17 cellular contexts compared by ENCODE assay signal in genomic region chr11:37571248-37571647, GRCh38.
A peak's percentile ranks its signal among the peaks of the same experiment; 100 is the strongest.
DNase-seq lines count a peak whose midpoint lies in the region; ATAC-seq and TF ChIP-seq lines count a peak whose summit lies in the region.
"Had no signal": no experiment of that assay in that cellular context is flagged by ENCODE, and none has a peak within 500 bp of the region (broad histone marks: within the 10 kb centered on the region; RNA-seq: fewer than 3 reads in every experiment).

No MANE protein-coding gene starts in this region.

- BruUV-seq in OCI-LY7 (replicated peaks; lab: Mats Ljungman, UMichigan): no TSS peak

- H3K27ac Mint-ChIP-seq in stimulated activated naive CD8-positive, alpha-beta T cell treated with anti-CD3 and anti-CD28 coated beads, Interleukin-15, amount 100 ng/mL, for 72 hours: no peak overlapping the region
- H3K27ac Mint-ChIP-seq: B cell; CD4-positive, alpha-beta T cell; HFFc6 had no signal

- H3K4me3 ChIP-seq in epithelial cell of esophagus (ENCODE audit: low read length): no peak overlapping the region
- no peak overlapping the region for H3K4me3 ChIP-seq in OCI-LY7 (ENCODE audit: low read depth, low read length, poor library complexity, severe bottlenecking)
- H3K4me3 ChIP-seq: GM12878 had no signal

- POLR2A ChIA-PET in RWPE1 (lab: Yijun Ruan, JAX; ENCODE audit: low non-redundant PET): no interaction called here
- POLR2A ChIA-PET in OCI-LY7 (lab: Charles Lee): no interaction called here

- TF ChIP-seq CTCF in RWPE1 (conservative IDR thresholded peaks at IDR 0.05; ENCODE audit: low read depth): no peak
- no peak for TF ChIP-seq CTCF in epithelial cell of esophagus (IDR thresholded peaks at IDR 0.05; ENCODE audit: insufficient read depth, low read depth, low read length, missing control alignments)
- TF ChIP-seq CTCF in OCI-LY7 (conservative IDR thresholded peaks at IDR 0.05; ENCODE audit: low read length): no peak

- peak; percentile 57 for ATAC-seq in stimulated activated naive CD8-positive, alpha-beta T cell treated with anti-CD3 and anti-CD28 coated beads, Interleukin-15, Interleukin-2, amounts not matched to agents 100 U/mL and 50 U/mL, for 24 hours
- no peak for ATAC-seq in stimulated activated naive CD8-positive, alpha-beta T cell treated with anti-CD3 and anti-CD28 coated beads, Interleukin-15, amount 100 ng/mL, for 72 hours
- ATAC-seq in HG03095 (IDR thresholded peaks at IDR 0.05; ENCODE audit: unreplicated experiment): no peak
- ATAC-seq: GM12878, HepG2 had no signal

- H4K20me1 ChIP-seq in OCI-LY7 (ENCODE audit: insufficient read depth, low read length): no peaks in the 10 kb centered on the region

- no peaks in the 10 kb centered on the region for H3K9me2 ChIP-seq in OCI-LY7 (ENCODE audit: insufficient read depth, low read length)

- no peaks in the 10 kb centered on the region for H3K9me3 ChIP-seq in OCI-LY7 (ENCODE audit: low read length)

- no peak overlapping the region for H3K27ac ChIP-seq in RWPE1
- H3K27ac ChIP-seq in OCI-LY7 (ENCODE audit: low read depth, low read length, poor library complexity, severe bottlenecking): no peak overlapping the region

- no peaks in the 10 kb centered on the region for H3K36me3 ChIP-seq in OCI-LY7 (ENCODE audit: insufficient read depth, low read length)

- H3K79me2 ChIP-seq in OCI-LY7 (ENCODE audit: insufficient read depth, low read depth, low read length): no peaks in the 10 kb centered on the region

- no peaks in the 10 kb centered on the region for H3K4me1 ChIP-seq in OCI-LY7 (ENCODE audit: insufficient read depth, low read length, poor library complexity, severe bottlenecking)

- H3K27me3 Mint-ChIP-seq in stimulated activated naive CD8-positive, alpha-beta T cell treated with anti-CD3 and anti-CD28 coated beads, Interleukin-15, amount 100 ng/mL, for 72 hours: no peaks in the 10 kb centered on the region
- H3K27me3 Mint-ChIP-seq: B cell; CD4-positive, alpha-beta T cell had no signal

- peaks cover 0 to 8% of the 10 kb centered on the region in 2 donors for H3K9me3 Mint-ChIP-seq in stimulated activated naive CD8-positive, alpha-beta T cell treated with anti-CD3 and anti-CD28 coated beads, Interleukin-15, amount 100 ng/mL, for 72 hours
- H3K9me3 Mint-ChIP-seq: HFFc6 had no signal

- no peak overlapping the region for H2AFZ ChIP-seq in OCI-LY7 (ENCODE audit: low read length)

- no peaks in the 10 kb centered on the region for H3K4me1 Mint-ChIP-seq in stimulated activated naive CD8-positive, alpha-beta T cell treated with anti-CD3 and anti-CD28 coated beads, Interleukin-15, amount 100 ng/mL, for 72 hours
- H3K4me1 Mint-ChIP-seq: B cell had no signal

- H3K4me3 Mint-ChIP-seq in stimulated activated naive CD8-positive, alpha-beta T cell treated with anti-CD3 and anti-CD28 coated beads, Interleukin-15, amount 100 ng/mL, for 72 hours: no peak overlapping the region
- H3K4me3 Mint-ChIP-seq: B cell; CD4-positive, alpha-beta T cell; HFFc6 had no signal

- intact Hi-C loops in OCI-LY7 (cut with micrococcal nuclease; ENCODE audit: unreplicated experiment): no loop called here

- no peak overlapping the region for H3K4me2 ChIP-seq in OCI-LY7 (ENCODE audit: low read length)

- DNase-seq in stimulated activated naive CD8-positive, alpha-beta T cell treated with anti-CD3 and anti-CD28 coated beads, Interleukin-15, Interleukin-2, amounts not matched to agents 100 U/mL and 50 U/mL, for 24 hours: no peak
- no peak for DNase-seq in stimulated activated naive CD8-positive, alpha-beta T cell treated with anti-CD3 and anti-CD28 coated beads, Interleukin-15, amount 100 ng/mL, for 72 hours
- DNase-seq in RWPE1 (ENCODE audit: low spot score): peak; percentile 21
- DNase-seq in epithelial cell of esophagus (ENCODE audit: low read depth): peak; percentile 45
- DNase-seq in OCI-LY7 (ENCODE audit: low spot score): no peak
- DNase-seq in 8988T: no peak
- no peak for DNase-seq in NCI-H1694 treated with DMSO at 0.1 percent for 48 hours (lab: John Stamatoyannopoulos, UW)
- DNase-seq: C1 segment of cervical spinal cord; Calu3; CD4-positive, alpha-beta T cell; DMS 273 treated with DMSO at 0.1 percent for 48 hours; HCEC 1CT; HFFc6 had no signal

- CTCF ChIA-PET in RWPE1 (lab: Yijun Ruan, JAX) (interaction anchor here (0.6 kb wide), 1 partner anchor 204 kb away, joined by 4 read pairs; no protein-coding TSS in a partner anchor), OCI-LY7 (lab: Charles Lee; ENCODE audit: unreplicated experiment) (no interaction called here)

Comparison
In these comparisons a context has a peak if more than half of its experiments do, and no peak if none do; other contexts are left out.
1. DNase-seq: peak in RWPE1 (single experiment) and epithelial cell of esophagus (single experiment); none in stimulated activated naive CD8-positive, alpha-beta T cell treated with anti-CD3 and anti-CD28 coated beads, Interleukin-15, Interleukin-2, amounts not matched to agents 100 U/mL and 50 U/mL, for 24 hours (single experiment), stimulated activated naive CD8-positive, alpha-beta T cell treated with anti-CD3 and anti-CD28 coated beads, Interleukin-15, amount 100 ng/mL, for 72 hours (0 of 2), OCI-LY7 (single experiment), 8988T (single experiment) and NCI-H1694 treated with DMSO at 0.1 percent for 48 hours (single experiment).